Comparison of ENCODE assay signal across 14 cellular contexts in genomic region chr4:69054578-69055200, GRCh38. TPM values are rescaled to one million over a fixed set of nuclear protein-coding genes. Genes with fewer than 3 reads are reported as not detected.
DNase-seq lines count a peak whose midpoint lies in the region; ATAC-seq, FAIRE-seq and TF ChIP-seq lines count a peak whose summit lies in the region.
"Had no signal": no experiment of that assay in that cellular context is flagged by ENCODE, and none has a peak within 500 bp of the region (broad histone marks: within the 10 kb centered on the region; RNA-seq: fewer than 3 reads in every experiment).

No MANE protein-coding gene starts in this region.

- FAIRE-seq in GM12891 (lab: Jason Lieb, UNC) (no peak), frontal cortex (lab: Jason Lieb, UNC) (no peak)

- H3K4me2 ChIP-seq in mesenchymal stem cell (ENCODE audit: low read length, poor library complexity, severe bottlenecking) = peak overlapping the region; percentile 17

- no peak overlapping the region for H3K4ac ChIP-seq in mesenchymal stem cell (ENCODE audit: low read depth in 1 of 2, low read length in 2 of 2)

- H2BK120ac ChIP-seq in mesenchymal stem cell (ENCODE audit: low read depth, low read length) = peak overlapping the region; percentile 61

- H3K27me3 Mint-ChIP-seq in endodermal cell (ENCODE audit: insufficient read depth) = peaks cover 7% of the 10 kb centered on the region

- H2AFZ ChIP-seq in mesenchymal stem cell (ENCODE audit: low read depth, low read length) = no peak overlapping the region

- no peaks in the 10 kb centered on the region for H3K27me3 ChIP-seq in GM06990 (replicated peaks; ENCODE audit: control insufficient read depth, insufficient read depth, low read length)
- no peaks in the 10 kb centered on the region for H3K27me3 ChIP-seq in mesenchymal stem cell (ENCODE audit: control insufficient read depth in 1 of 2, insufficient read depth in 1 of 2, low read length in 2 of 2)
- peaks cover 15% of the 10 kb centered on the region for H3K27me3 ChIP-seq in endodermal cell (ENCODE audit: control insufficient read depth, insufficient read depth, low read length, poor library complexity, severe bottlenecking)

- peak overlapping the region in 1 of 2 experiments; percentile 83 for H3K18ac ChIP-seq in mesenchymal stem cell (ENCODE audit: low read depth in 1 of 2, low read length in 2 of 2)

- H3K36me3 ChIP-seq in GM06990 (ENCODE audit: control insufficient read depth, insufficient read depth, low read length) (no peaks in the 10 kb centered on the region), mesenchymal stem cell (ENCODE audit: control insufficient read depth in 1 of 2, insufficient read depth in 2 of 2, low read depth in 1 of 2, low read length in 2 of 2) (no peaks in the 10 kb centered on the region), endodermal cell (ENCODE audit: control insufficient read depth, insufficient read depth, low read length) (no peaks in the 10 kb centered on the region)

- in situ Hi-C loops in astrocyte of the spinal cord (cut with HindIII; ENCODE audit: low sequenced_read_pairs) = no loop called here

- DNase-seq in GM06990 (ENCODE audit: extremely low read depth, insufficient read length) = peak; percentile 9
- peak; percentile 84 for DNase-seq in astrocyte of the spinal cord (ENCODE audit: low read depth, low spot score)
- peak; percentile 88 for DNase-seq in mesenchymal stem cell
- DNase-seq in islet precursor cell = no peak
- no peak for DNase-seq in endodermal cell
- DNase-seq in GM12891 (ENCODE audit: insufficient read length, low spot score) = no peak
- DNase-seq in frontal cortex (ENCODE audit: low spot score in 2 of 2) = no peak
- DNase-seq: DMS153; H9; left ventricle myocardium superior; NCI-H1436 treated with DMSO at 0.1 percent for 48 hours; stimulated activated CD4-positive, alpha-beta T cell treated with anti-CD3 and anti-CD28 coated beads, Interleukin-2, amount 100 ng/mL, for 48 hours had no signal

- no peak overlapping the region for H3K27ac Mint-ChIP-seq in endodermal cell
- H3K27ac Mint-ChIP-seq: H9 had no signal

- H3K14ac ChIP-seq in mesenchymal stem cell (ENCODE audit: low read length in 2 of 2) = no peak overlapping the region

- 80% methylated on average over 1 of the region's 7 CpGs for WGBS in mesenchymal stem cell
- WGBS in endodermal cell (ENCODE audit: insufficient coverage in 1 of 2, insufficient read length in 1 of 2), 2 experiments = 98 to 100% methylated on average over 4 to 6 of the region's 7 CpGs

- no peak overlapping the region for H2AK5ac ChIP-seq in mesenchymal stem cell (ENCODE audit: low read length, severe bottlenecking)

- H4K91ac ChIP-seq in mesenchymal stem cell (ENCODE audit: low read length) = no peak overlapping the region

- no peak overlapping the region for H3K4me3 ChIP-seq in GM06990 (replicated peaks; ENCODE audit: low read depth, low read length)
- H3K4me3 ChIP-seq in astrocyte of the spinal cord (ENCODE audit: low read depth, low read length) = no peak overlapping the region
- H3K4me3 ChIP-seq in mesenchymal stem cell (ENCODE audit: insufficient read depth in 1 of 2, low read depth in 1 of 2, low read length in 2 of 2) = no peak overlapping the region
- no peak overlapping the region for H3K4me3 ChIP-seq in endodermal cell (ENCODE audit: low read length)

- H3K9ac ChIP-seq in mesenchymal stem cell (ENCODE audit: low read length) (peak overlapping the region; percentile 36), endodermal cell (ENCODE audit: extremely low read depth, low read length, poor library complexity, severe bottlenecking) (no peak overlapping the region)

- peak overlapping the region; percentile 80 for H4K8ac ChIP-seq in mesenchymal stem cell (ENCODE audit: low read length)

- no peak overlapping the region for H2BK15ac ChIP-seq in mesenchymal stem cell (ENCODE audit: low read depth, poor library complexity, severe bottlenecking)

- peak overlapping the region; percentile 87 for H3K27ac ChIP-seq in mesenchymal stem cell (ENCODE audit: low read length, poor library complexity, severe bottlenecking)
- no peak overlapping the region for H3K27ac ChIP-seq in endodermal cell (ENCODE audit: low read depth, low read length)
- H3K27ac ChIP-seq: VCaP had no signal

- no peak for TF ChIP-seq POLR2A in GM12891 (IDR thresholded peaks at IDR 0.05; ENCODE audit: low read depth, low read length)

- H3K36me3 Mint-ChIP-seq in endodermal cell (ENCODE audit: low read depth) = no peaks in the 10 kb centered on the region

- H3K79me1 ChIP-seq in mesenchymal stem cell (replicated peaks; ENCODE audit: low read length, poor library complexity, severe bottlenecking) = no peaks in the 10 kb centered on the region

- H3K9me3 ChIP-seq in mesenchymal stem cell (ENCODE audit: control insufficient read depth, low read length) (no peaks in the 10 kb centered on the region), endodermal cell (ENCODE audit: control insufficient read depth, low read length) (no peaks in the 10 kb centered on the region)

- no peaks in the 10 kb centered on the region for H3K9me3 Mint-ChIP-seq in endodermal cell
- H3K9me3 Mint-ChIP-seq: H9 had no signal

- H2BK12ac ChIP-seq in mesenchymal stem cell (ENCODE audit: low read length in 2 of 2) = peak overlapping the region in 1 of 2 experiments; percentile 39

- H3K23ac ChIP-seq in mesenchymal stem cell (ENCODE audit: low read length in 2 of 2) = no peak overlapping the region

- H3K4me3 Mint-ChIP-seq in endodermal cell = no peak overlapping the region
- H3K4me3 Mint-ChIP-seq: H9 had no signal

- H3K4me1 ChIP-seq in mesenchymal stem cell (ENCODE audit: control insufficient read depth, insufficient read depth, low read depth, low read length) (peaks cover 5% of the 10 kb centered on the region), endodermal cell (ENCODE audit: control insufficient read depth, insufficient read depth, low read length) (no peaks in the 10 kb centered on the region)

- peak; percentile 61 for ATAC-seq in HG03378 (IDR thresholded peaks at IDR 0.05; ENCODE audit: unreplicated experiment)
- ATAC-seq: left ventricle myocardium superior had no signal

- no peak overlapping the region for H2BK5ac ChIP-seq in mesenchymal stem cell (ENCODE audit: low read depth, low read length, poor library complexity, severe bottlenecking)

- H3K4me1 Mint-ChIP-seq in endodermal cell = peaks cover 14% of the 10 kb centered on the region

- TF ChIP-seq CTCF in GM06990 (IDR thresholded peaks at IDR 0.05; ENCODE audit: insufficient read depth, low read length, poor library complexity, severe bottlenecking) = no peak
- TF ChIP-seq CTCF in astrocyte of the spinal cord (IDR thresholded peaks at IDR 0.05; ENCODE audit: low read depth, low read length) = no peak
- no peak for TF ChIP-seq CTCF in endodermal cell (conservative IDR thresholded peaks at IDR 0.05)

TF ChIP-seq in GM12891, 5 proteins besides CTCF, POLR2A, EP300 and RAD21:
- TF ChIP-seq PAX5 (IDR thresholded peaks at IDR 0.05; ENCODE audit: insufficient read depth, low read length, severe bottlenecking) (no peak), POU2F2 (IDR thresholded peaks at IDR 0.05; ENCODE audit: low read depth, low read length) (no peak), TAF1 (IDR thresholded peaks at IDR 0.05; ENCODE audit: low read depth, low read length) (no peak), POLR2AphosphoS5 (IDR thresholded peaks at IDR 0.05; ENCODE audit: low read depth, low read length) (no peak), SPI1 (IDR thresholded peaks at IDR 0.05; ENCODE audit: low read depth, low read length) (no peak)

RNA-seq across cellular contexts. Expression of gene UGT2B7, which starts 41.6 kb away (rescaled TPM):
- 0.03 TPM for polyA plus RNA-seq in mesenchymal stem cell (2013, experiment 1 of 2)
- polyA plus RNA-seq in mesenchymal stem cell (2013, experiment 2 of 2) = 0.04 TPM
- total RNA-seq in endodermal cell = not detected
- 0.64 TPM for polyA plus RNA-seq in endodermal cell (2013, experiment 1 of 2)
- 1.2 TPM for polyA plus RNA-seq in endodermal cell (2013, experiment 2 of 2)
- polyA plus RNA-seq in GM12891 (2012; ENCODE audit: low read depth, missing spikeins) = not detected
- not detected for total RNA-seq in frontal cortex
- total RNA-seq: H9, left ventricle myocardium superior had no signal

Comparison
In these comparisons a context has a peak if more than half of its experiments do, and no peak if none do; other contexts are left out.
1. DNase-seq: peak in GM06990 (single experiment), astrocyte of the spinal cord (single experiment) and mesenchymal stem cell (single experiment); none in islet precursor cell (single experiment), endodermal cell (single experiment), GM12891 (single experiment) and frontal cortex (0 of 2).